1 cellular context compared by ENCODE assay signal in genomic region chr5:140882591-140882899, GRCh38.
TF ChIP-seq lines count a peak whose summit lies in the region.

No MANE protein-coding gene starts in this region.

TF ChIP-seq in H1, 55 proteins besides CTCF, POLR2A, EP300 and RAD21:
- no peak for TF ChIP-seq TAF1 (IDR thresholded peaks at IDR 0.05; ENCODE audit: low read depth, low read length)
- TF ChIP-seq NANOG (IDR thresholded peaks at IDR 0.05; ENCODE audit: insufficient read depth, low read depth, low read length, poor library complexity, severe bottlenecking), result no peak
- TF ChIP-seq MAX (IDR thresholded peaks at IDR 0.05), result peak; percentile 22; the same call in 1 of the 2 replicates
- TF ChIP-seq RXRA (IDR thresholded peaks at IDR 0.05; ENCODE audit: insufficient read depth, low read depth, low read length), result no peak
